20 cellular contexts compared by ENCODE assay signal in the genomic region with DNA sequence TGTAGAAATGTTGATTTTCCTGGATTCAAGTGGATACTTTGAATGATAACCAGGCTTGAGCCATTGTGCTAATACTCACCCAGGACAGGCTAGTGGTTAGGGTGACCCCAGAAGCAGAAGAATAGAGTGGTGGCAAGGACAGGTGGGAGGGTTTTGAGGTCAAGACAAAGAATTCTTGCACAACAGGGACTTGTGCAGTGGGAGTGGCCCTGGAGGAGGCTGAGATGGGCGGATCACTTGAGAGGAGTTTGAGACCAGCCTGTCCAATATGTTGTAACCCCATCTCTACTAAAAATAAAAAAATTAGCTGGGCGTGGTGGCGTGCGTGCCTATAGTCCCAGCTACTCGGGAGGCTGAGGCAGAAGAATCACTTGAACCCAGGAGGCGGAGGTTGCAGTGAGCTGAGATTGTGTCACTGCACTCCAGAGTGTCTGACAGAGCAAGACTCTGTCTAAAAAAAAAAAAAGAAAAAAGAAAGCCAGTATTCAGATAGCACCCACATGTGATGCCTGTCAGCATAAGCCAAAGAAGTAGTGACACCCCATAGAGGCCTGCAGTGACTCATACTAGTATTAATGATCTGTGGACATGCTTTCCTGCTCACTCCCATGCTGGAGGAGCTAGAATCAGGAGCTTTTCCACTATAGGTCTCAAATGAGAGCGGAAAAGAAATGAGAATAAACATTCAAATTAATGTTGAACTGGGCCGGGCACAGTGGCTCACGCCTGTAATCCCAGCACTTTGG.
DNase-seq lines count a peak whose midpoint lies in the region; ATAC-seq and TF ChIP-seq lines count a peak whose summit lies in the region.
"Had no signal": no experiment of that assay in that cellular context is flagged by ENCODE, and none has a peak within 500 bp of the region (broad histone marks: within the 10 kb centered on the region; RNA-seq: fewer than 3 reads in every experiment).

No MANE protein-coding gene starts in this region.

- H3K4me3 ChIP-seq in HEK293 (ENCODE audit: low read depth, low read length), result no peak overlapping the region
- H3K4me3 ChIP-seq: spleen had no signal

- DNase-seq in NOMO-1 (lab: John Stamatoyannopoulos, UW; ENCODE audit: unreplicated experiment in 2 of 2), result peak; percentile 70 to 78
- peak; percentile 48 for DNase-seq in amniotic epithelial cell (ENCODE audit: low read depth)
- peak; percentile 29 for DNase-seq in myocyte (ENCODE audit: low read depth)
- DNase-seq in NK-92 (lab: John Stamatoyannopoulos, UW; ENCODE audit: unreplicated experiment), result no peak
- no peak for DNase-seq in NCI-H1417 (lab: John Stamatoyannopoulos, UW)
- DNase-seq in activated CD4-positive, alpha-beta T cell treated with anti-CD3 and anti-CD28 coated beads, Interleukin-2, amount 50 U/mL, for 4 hours, result no peak
- DNase-seq: activated gamma-delta T cell; aorta; EL; natural killer cell; NCI-H1694; NCI-H524; RPMI8226; spleen; stimulated activated naive CD8-positive, alpha-beta T cell treated with anti-CD3 and anti-CD28 coated beads, Interleukin-15, Interleukin-2, amounts not matched to agents 100 U/mL and 50 U/mL, for 24 hours; T-helper 2 cell had no signal

- H3K4me1 ChIP-seq in HEK293 (ENCODE audit: control insufficient read depth, insufficient read depth, low read length), result no peaks in the 10 kb centered on the region
- H3K4me1 ChIP-seq: spleen had no signal

- no peak for TF ChIP-seq CTCF in HEK293 (tag by site-specific recombination; IDR thresholded peaks at IDR 0.05)

- no peaks in the 10 kb centered on the region for H3K9me3 ChIP-seq in HEK293 (ENCODE audit: control insufficient read depth, insufficient read depth, low read depth, low read length)
- H3K9me3 ChIP-seq: spleen had no signal

- no peak for ATAC-seq in HG03442 (IDR thresholded peaks at IDR 0.05; ENCODE audit: unreplicated experiment)
- ATAC-seq: activated CD4-positive, CD25-positive, alpha-beta regulatory T cell treated with anti-CD3 and anti-CD28 coated beads, Interleukin-2, amount 50 U/mL, for 24 hours; natural killer cell; stimulated activated naive CD8-positive, alpha-beta T cell treated with anti-CD3 and anti-CD28 coated beads, Interleukin-15, Interleukin-2, amounts not matched to agents 100 U/mL and 50 U/mL, for 24 hours had no signal

- CTCF ChIA-PET in HEK293 (lab: Yijun Ruan, JAX), result interaction anchor here (0.6 to 0.8 kb wide), 4 partner anchors 8 to 156 kb away, joined by 3 to 4 read pairs (median 3); no protein-coding TSS in a partner anchor

- POLR2A ChIA-PET in HEK293 (lab: Yijun Ruan, JAX), result no interaction called here

- no peak overlapping the region for H3K27ac ChIP-seq in HEK293 (ENCODE audit: extremely low read depth, low read depth, low read length)
- H3K27ac ChIP-seq: HL-60, spleen had no signal

- H3K36me3 ChIP-seq in HEK293 (ENCODE audit: control insufficient read depth in 2 of 2, insufficient read depth in 1 of 2, low read length in 2 of 2), result no peaks in the 10 kb centered on the region
- H3K36me3 ChIP-seq: spleen had no signal

TF ChIP-seq in HEK293, 187 proteins besides CTCF, POLR2A, EP300 and RAD21:
- TF ChIP-seq ZNF433 (tag by site-specific recombination; IDR thresholded peaks at IDR 0.05; ENCODE audit: low read depth) (no peak), ZFHX2 (tag by site-specific recombination; conservative IDR thresholded peaks at IDR 0.05) (peak; percentile 21; the same call in 1 of the 2 replicates)

Comparison
In these comparisons a context has a peak if more than half of its experiments do, and no peak if none do; other contexts are left out.
1. DNase-seq: peak in NOMO-1 (2 of 2), amniotic epithelial cell (single experiment) and myocyte (single experiment); none in NK-92 (single experiment), NCI-H1417 (0 of 3) and activated CD4-positive, alpha-beta T cell treated with anti-CD3 and anti-CD28 coated beads, Interleukin-2, amount 50 U/mL, for 4 hours (0 of 2).